9 cellular contexts compared by ENCODE assay signal in the genomic region with DNA sequence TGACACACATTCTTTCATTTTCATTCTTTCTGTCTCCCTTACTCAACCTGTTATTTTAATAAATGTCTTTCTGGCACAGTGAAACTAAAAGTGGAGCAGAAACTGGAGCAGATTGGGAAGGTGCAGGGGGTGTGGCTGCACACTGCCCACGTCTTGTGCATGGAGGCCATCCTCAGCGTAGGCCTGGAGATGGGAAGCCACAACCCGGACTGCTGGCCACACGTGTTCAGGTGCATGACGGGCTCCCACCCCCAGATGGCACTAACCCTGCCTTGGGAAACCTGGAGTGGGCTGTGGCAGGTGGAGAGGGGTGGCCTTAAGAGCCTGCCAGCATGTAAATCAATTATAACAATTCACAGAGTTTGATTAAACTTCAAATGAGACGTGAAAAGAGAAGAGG.
DNase-seq lines count a peak whose midpoint lies in the region; ATAC-seq and TF ChIP-seq lines count a peak whose summit lies in the region.
"Had no signal": no experiment of that assay in that cellular context is flagged by ENCODE, and none has a peak within 500 bp of the region (broad histone marks: within the 10 kb centered on the region; RNA-seq: fewer than 3 reads in every experiment).

No MANE protein-coding gene starts in this region.

- H3K4me1 Mint-ChIP-seq in type B pancreatic cell (ENCODE audit: unreplicated experiment), result peaks cover 5% of the 10 kb centered on the region

- H3K27ac ChIP-seq in right atrium auricular region (no peak overlapping the region), foreskin keratinocyte (no peak overlapping the region), vagina (no peak overlapping the region)
- H3K27ac ChIP-seq: HL-60 had no signal

- H3K27ac Mint-ChIP-seq in type B pancreatic cell, result peak overlapping the region; percentile 73

- H3K27me3 ChIP-seq in right atrium auricular region, result no peaks in the 10 kb centered on the region
- H3K27me3 ChIP-seq in foreskin keratinocyte, result no peaks in the 10 kb centered on the region
- H3K27me3 ChIP-seq in vagina, result no peaks in the 10 kb centered on the region

- ATAC-seq in Right ventricle myocardium inferior, result peak; percentile 72
- peak; percentile 7 for ATAC-seq in foreskin keratinocyte
- ATAC-seq in HG03469 (IDR thresholded peaks at IDR 0.05; ENCODE audit: unreplicated experiment), result no peak

- no peaks in the 10 kb centered on the region for H3K36me3 Mint-ChIP-seq in type B pancreatic cell

- H3K9me3 Mint-ChIP-seq in type B pancreatic cell, result no peaks in the 10 kb centered on the region

- DNase-seq in Right ventricle myocardium inferior (ENCODE audit: missing footprints), result no peak
- no peak for DNase-seq in right atrium auricular region (ENCODE audit: low spot score)
- DNase-seq in NCI-H2107 (lab: John Stamatoyannopoulos, UW), result peak; percentile 35
- DNase-seq in foreskin keratinocyte, result no peak
- no peak for DNase-seq in type B pancreatic cell (ENCODE audit: extremely low spot score, unreplicated experiment)
- DNase-seq in vagina (ENCODE audit: extremely low spot score in 2 of 2), result no peak
- DNase-seq in T-helper 1 cell, result no peak

- H3K4me1 ChIP-seq in right atrium auricular region, result no peaks in the 10 kb centered on the region
- H3K4me1 ChIP-seq in foreskin keratinocyte, result peaks cover 13% of the 10 kb centered on the region
- no peaks in the 10 kb centered on the region for H3K4me1 ChIP-seq in vagina

- H3K4me3 ChIP-seq in right atrium auricular region (no peak overlapping the region), vagina (no peak overlapping the region)

- H3K4me3 Mint-ChIP-seq in type B pancreatic cell, result no peak overlapping the region

- TF ChIP-seq CTCF in right atrium auricular region (IDR thresholded peaks at IDR 0.05) (peak in 1 of 2 donors; percentile 34), foreskin keratinocyte (conservative IDR thresholded peaks at IDR 0.05) (peak; percentile 19), type B pancreatic cell (conservative IDR thresholded peaks at IDR 0.05) (peak; percentile 33), vagina (IDR thresholded peaks at IDR 0.05) (no peak)

- H3K36me3 ChIP-seq in right atrium auricular region (no peaks in the 10 kb centered on the region), vagina (no peaks in the 10 kb centered on the region)

- intact Hi-C loops in Right ventricle myocardium inferior (cut with DNase I), result loop anchor here (5.0 to 10.0 kb wide), 4 partner anchors 113 to 475 kb away; a partner anchor contains a TSS
- intact Hi-C loops in vagina (cut with DNase I), result no loop called here

- no peak for TF ChIP-seq POLR2A in vagina (IDR thresholded peaks at IDR 0.05)

- no peaks in the 10 kb centered on the region for H3K27me3 Mint-ChIP-seq in type B pancreatic cell

- no peaks in the 10 kb centered on the region for H3K9me3 ChIP-seq in right atrium auricular region
- no peaks in the 10 kb centered on the region for H3K9me3 ChIP-seq in vagina

Comparison
In these comparisons a context has a peak if more than half of its experiments do, and no peak if none do; other contexts are left out.
1. CTCF ChIP-seq: peak in foreskin keratinocyte (single experiment) and type B pancreatic cell (single experiment); none in vagina (0 of 3).